14 cellular contexts compared by ENCODE assay signal in genomic region chr10:29728541-29729049, GRCh38.
A peak's percentile ranks its signal among the peaks of the same experiment; 100 is the strongest.
DNase-seq lines count a peak whose midpoint lies in the region; ATAC-seq and TF ChIP-seq lines count a peak whose summit lies in the region.
"Had no signal": no experiment of that assay in that cellular context is flagged by ENCODE, and none has a peak within 500 bp of the region (broad histone marks: within the 10 kb centered on the region; RNA-seq: fewer than 3 reads in every experiment).

No MANE protein-coding gene starts in this region.

- H3K9ac ChIP-seq in neural progenitor cell = no peak overlapping the region

- H3K9me3 Mint-ChIP-seq in neural progenitor cell = peaks cover 2% of the 10 kb centered on the region
- H3K9me3 Mint-ChIP-seq: activated CD4-positive, alpha-beta memory T cell treated with anti-CD3 and anti-CD28 coated beads, Interleukin-2, amount 10 ng/mL, durations not matched to agents 7 days and 5 days had no signal

- H3K9me3 ChIP-seq in cardiac muscle cell (ENCODE audit: low read depth) (no peaks in the 10 kb centered on the region), heart left ventricle (no peaks in the 10 kb centered on the region), esophagus squamous epithelium (no peaks in the 10 kb centered on the region), neural progenitor cell (ENCODE audit: low read depth) (no peaks in the 10 kb centered on the region), upper lobe of left lung (no peaks in the 10 kb centered on the region)
- H3K9me3 ChIP-seq: A549, vagina had no signal

- intact Hi-C loops in heart left ventricle (cut with DNase I) (loop anchor here in 1 of 10 donors (5.0 kb wide), 1 partner anchor 86 kb away; no protein-coding TSS in a partner anchor), esophagus squamous epithelium (cut with DNase I) (no loop called here)

- ATAC-seq in heart left ventricle = no peak
- ATAC-seq in upper lobe of left lung (ENCODE audit: low FRiP score in 2 of 2) = no peak
- ATAC-seq: A549 had no signal

- WGBS in heart left ventricle, 4 donors = 59 to 65% (median 63%) methylated on average over 6 of the region's 6 CpGs
- 39 to 59% methylated on average over 6 of the region's 6 CpGs for WGBS in esophagus squamous epithelium, 2 donors
- WGBS in upper lobe of left lung, 2 donors = 69 to 71% methylated on average over 6 of the region's 6 CpGs

- peak overlapping the region; percentile 67 for H3K4me2 ChIP-seq in neural progenitor cell
- H3K4me2 ChIP-seq: A549 had no signal

- peaks cover 9% of the 10 kb centered on the region for H3K27me3 Mint-ChIP-seq in neural progenitor cell (ENCODE audit: insufficient read depth, low read depth)
- H3K27me3 Mint-ChIP-seq: activated CD4-positive, alpha-beta memory T cell treated with anti-CD3 and anti-CD28 coated beads, Interleukin-2, amount 10 ng/mL, durations not matched to agents 7 days and 5 days had no signal

- H3K27ac ChIP-seq in cardiac muscle cell (peak overlapping the region; percentile 88), heart left ventricle (peak overlapping the region in 1 of 12 donors; percentile 98), esophagus squamous epithelium (peak overlapping the region; percentile 36 to 58 (median 43)), neural progenitor cell (peak overlapping the region; percentile 96), upper lobe of left lung (no peak overlapping the region)
- H3K27ac ChIP-seq: A549, SJCRH30, vagina had no signal

- H3K4me3 ChIP-seq in cardiac muscle cell (no peak overlapping the region), heart left ventricle (no peak overlapping the region), esophagus squamous epithelium (no peak overlapping the region), neural progenitor cell (peak overlapping the region; percentile 25), upper lobe of left lung (no peak overlapping the region)
- H3K4me3 ChIP-seq: A549, SJCRH30, vagina had no signal

- H3K4me1 ChIP-seq in cardiac muscle cell (ENCODE audit: low read depth) (peaks cover 70% of the 10 kb centered on the region), heart left ventricle (peaks cover 0 to 56% (median 27%) of the 10 kb centered on the region in 12 donors), esophagus squamous epithelium (peaks cover 15 to 100% (median 48%) of the 10 kb centered on the region in 3 donors), neural progenitor cell (peaks cover 58% of the 10 kb centered on the region), upper lobe of left lung (peaks cover 21 to 44% (median 31%) of the 10 kb centered on the region in 4 donors)
- H3K4me1 ChIP-seq: A549 had no signal

- peak overlapping the region; percentile 80 for H3K27ac Mint-ChIP-seq in neural progenitor cell
- H3K27ac Mint-ChIP-seq: activated CD4-positive, alpha-beta memory T cell treated with anti-CD3 and anti-CD28 coated beads, Interleukin-2, amount 10 ng/mL, durations not matched to agents 7 days and 5 days had no signal

- H3K27me3 ChIP-seq in cardiac muscle cell (no peaks in the 10 kb centered on the region), heart left ventricle (no peaks in the 10 kb centered on the region), esophagus squamous epithelium (no peaks in the 10 kb centered on the region), neural progenitor cell (no peaks in the 10 kb centered on the region), upper lobe of left lung (no peaks in the 10 kb centered on the region)
- H3K27me3 ChIP-seq: SJCRH30, vagina had no signal

- H3F3A ChIP-seq in neural progenitor cell (ENCODE audit: low read depth) = peaks cover 30% of the 10 kb centered on the region

- H3K4me3 Mint-ChIP-seq in neural progenitor cell = peak overlapping the region; percentile 70
- H3K4me3 Mint-ChIP-seq: activated CD4-positive, alpha-beta memory T cell treated with anti-CD3 and anti-CD28 coated beads, Interleukin-2, amount 10 ng/mL, durations not matched to agents 7 days and 5 days had no signal

- no peak for TF ChIP-seq CTCF in cardiac muscle cell (IDR thresholded peaks at IDR 0.05; ENCODE audit: low read depth, low read length)
- no peak for TF ChIP-seq CTCF in heart left ventricle (IDR thresholded peaks at IDR 0.05)
- no peak for TF ChIP-seq CTCF in esophagus squamous epithelium (IDR thresholded peaks at IDR 0.05)
- no peak for TF ChIP-seq CTCF in neural progenitor cell (IDR thresholded peaks at IDR 0.05)
- no peak for TF ChIP-seq CTCF in upper lobe of left lung (IDR thresholded peaks at IDR 0.05)
- TF ChIP-seq CTCF in GM13977 (IDR thresholded peaks at IDR 0.05; ENCODE audit: extremely low read depth, insufficient read depth, missing control alignments) = no peak

- no peak overlapping the region for H2AFZ ChIP-seq in neural progenitor cell (replicated peaks)

- peaks cover 15% of the 10 kb centered on the region for H3K36me3 Mint-ChIP-seq in neural progenitor cell

- DNase-seq in cardiac muscle cell (ENCODE audit: low read depth in 1 of 2, low spot score in 1 of 2) = peak in 1 of 2 donors; percentile 74
- no peak for DNase-seq in heart left ventricle
- DNase-seq in esophagus squamous epithelium (lab: John Stamatoyannopoulos, UW) = no peak
- DNase-seq in neural progenitor cell (ENCODE audit: low spot score) = peak; percentile 86
- DNase-seq in HEK293T (ENCODE audit: extremely low spot score) = no peak
- DNase-seq in upper lobe of left lung = no peak
- DNase-seq in AG20443 (ENCODE audit: low spot score) = no peak
- DNase-seq in GM13977 (ENCODE audit: low spot score) = no peak
- DNase-seq: activated CD4-positive, alpha-beta memory T cell treated with anti-CD3 and anti-CD28 coated beads, Interleukin-2, amount 10 ng/mL, durations not matched to agents 7 days and 5 days; dermis blood vessel endothelial cell; SJCRH30; stimulated activated CD4-positive, alpha-beta T cell treated with anti-CD3 and anti-CD28 coated beads, Interleukin-2, amount 100 ng/mL, for 48 hours had no signal

- no peak for TF ChIP-seq EP300 in upper lobe of left lung (IDR thresholded peaks at IDR 0.05)

- H4K20me1 ChIP-seq in neural progenitor cell (ENCODE audit: low read depth) = peaks cover 11% of the 10 kb centered on the region

- TF ChIP-seq POLR2A in heart left ventricle (IDR thresholded peaks at IDR 0.05) = no peak
- no peak for TF ChIP-seq POLR2A in esophagus squamous epithelium (IDR thresholded peaks at IDR 0.05)
- no peak for TF ChIP-seq POLR2A in upper lobe of left lung (IDR thresholded peaks at IDR 0.05)

- H3K36me3 ChIP-seq in cardiac muscle cell (no peaks in the 10 kb centered on the region), heart left ventricle (no peaks in the 10 kb centered on the region), esophagus squamous epithelium (peaks cover 0 to 13% (median 0%) of the 10 kb centered on the region in 3 donors), neural progenitor cell (no peaks in the 10 kb centered on the region), upper lobe of left lung (no peaks in the 10 kb centered on the region)
- H3K36me3 ChIP-seq: vagina had no signal

- CTCF ChIA-PET in HEK293T (lab: Yijun Ruan, JAX) = interaction anchor here (1.0 kb wide), 1 partner anchor 193 kb away, joined by 3 read pairs; no protein-coding TSS in a partner anchor

- H3K79me2 ChIP-seq in neural progenitor cell (ENCODE audit: low read depth) = peaks cover 84% of the 10 kb centered on the region

- POLR2A ChIA-PET in HEK293T (lab: Yijun Ruan, JAX) = no interaction called here

- peaks cover 50% of the 10 kb centered on the region for H3K4me1 Mint-ChIP-seq in neural progenitor cell

- in situ Hi-C loops in GM13977 (cut with MboI; ENCODE audit: low pct_unique_long_range_greater_than_20kb, low sequenced_read_pairs, unreplicated experiment) = no loop called here

TF ChIP-seq in HEK293T, 16 proteins besides CTCF, POLR2A, EP300 and RAD21:
- TF ChIP-seq BHLHE40 (IDR thresholded peaks at IDR 0.05; ENCODE audit: borderline replicate concordance) (no peak), L3MBTL2 (conservative IDR thresholded peaks at IDR 0.05) (no peak), ARNT (IDR thresholded peaks at IDR 0.05) (no peak), TARDBP (IDR thresholded peaks at IDR 0.05) (no peak), SUZ12 (IDR thresholded peaks at IDR 0.05) (no peak), HDGF (IDR thresholded peaks at IDR 0.05; ENCODE audit: borderline replicate concordance) (no peak), ELF4 (IDR thresholded peaks at IDR 0.05) (no peak), FOXA1 (IDR thresholded peaks at IDR 0.05) (no peak), FOXM1 (IDR thresholded peaks at IDR 0.05; ENCODE audit: borderline replicate concordance) (no peak), NFRKB (IDR thresholded peaks at IDR 0.05) (no peak), FOXK2 (IDR thresholded peaks at IDR 0.05) (no peak), LEF1 (IDR thresholded peaks at IDR 0.05; ENCODE audit: borderline replicate concordance) (no peak), SP1 (IDR thresholded peaks at IDR 0.05) (no peak), CTBP1 (IDR thresholded peaks at IDR 0.05; ENCODE audit: borderline replicate concordance) (no peak), ZNF384 (IDR thresholded peaks at IDR 0.05) (no peak)
- TF ChIP-seq, protein P1, sequence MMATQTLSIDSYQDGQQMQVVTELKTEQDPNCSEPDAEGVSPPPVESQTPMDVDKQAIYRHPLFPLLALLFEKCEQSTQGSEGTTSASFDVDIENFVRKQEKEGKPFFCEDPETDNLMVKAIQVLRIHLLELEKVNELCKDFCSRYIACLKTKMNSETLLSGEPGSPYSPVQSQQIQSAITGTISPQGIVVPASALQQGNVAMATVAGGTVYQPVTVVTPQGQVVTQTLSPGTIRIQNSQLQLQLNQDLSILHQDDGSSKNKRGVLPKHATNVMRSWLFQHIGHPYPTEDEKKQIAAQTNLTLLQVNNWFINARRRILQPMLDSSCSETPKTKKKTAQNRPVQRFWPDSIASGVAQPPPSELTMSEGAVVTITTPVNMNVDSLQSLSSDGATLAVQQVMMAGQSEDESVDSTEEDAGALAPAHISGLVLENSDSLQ (IDR thresholded peaks at IDR 0.05) = no peak

Comparison
In these comparisons a context has a peak if more than half of its experiments do, and no peak if none do; other contexts are left out.
1. H3K27ac ChIP-seq: peak in cardiac muscle cell (single experiment), esophagus squamous epithelium (4 of 4) and neural progenitor cell (single experiment); none in upper lobe of left lung (0 of 4).